In the genomic region with DNA sequence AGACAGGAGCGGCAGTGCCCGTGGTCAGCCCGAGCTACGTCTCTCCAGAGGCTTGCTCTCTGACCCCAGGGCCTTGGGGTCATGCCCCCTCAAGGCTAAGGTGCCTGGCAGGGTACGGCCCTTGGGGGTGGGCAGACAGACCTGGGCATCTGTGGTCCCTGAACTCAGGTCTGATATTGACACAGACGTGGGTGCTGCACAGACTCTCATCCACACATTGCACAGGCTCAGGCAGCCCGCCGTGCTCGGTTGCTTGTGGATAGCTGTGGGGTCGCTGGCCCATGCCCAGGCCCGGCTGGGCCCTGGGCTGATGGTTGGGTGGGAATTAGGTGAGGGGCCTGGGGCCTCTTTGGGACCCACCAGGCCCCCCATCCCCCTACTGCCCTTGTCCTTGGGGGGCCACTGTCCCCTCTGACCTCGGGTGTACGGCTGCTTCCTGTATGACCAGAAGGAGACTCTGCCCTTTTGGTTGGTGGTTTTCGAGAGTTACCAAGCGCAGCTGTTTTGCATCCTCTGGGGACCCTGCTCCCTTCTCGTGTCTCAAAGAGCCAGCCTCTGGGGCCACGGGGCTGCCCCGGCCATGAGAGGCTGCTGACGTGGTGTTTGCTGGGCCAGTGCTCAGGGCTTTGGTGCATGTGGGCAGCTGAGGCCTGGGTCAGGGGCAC, we compare ENCODE assay signal across 1 cellular context.
A peak's percentile ranks its signal among the peaks of the same experiment; 100 is the strongest.
TF ChIP-seq lines count a peak whose summit lies in the region.

No MANE protein-coding gene starts in this region.

TF ChIP-seq in GM12878, 131 proteins besides CTCF, POLR2A, EP300 and RAD21 (continues in another document):
- TF ChIP-seq DPF2 (IDR thresholded peaks at IDR 0.05) (peak; percentile 81; the same call in 1 of the 2 replicates), BACH1 (IDR thresholded peaks at IDR 0.05; ENCODE audit: borderline replicate concordance) (no peak), CBFB (IDR thresholded peaks at IDR 0.05; ENCODE audit: low read depth) (no peak), YBX1 (IDR thresholded peaks at IDR 0.05) (no peak), ZSCAN29 (IDR thresholded peaks at IDR 0.05) (no peak), STAT1 (conservative IDR thresholded peaks at IDR 0.05) (no peak), PAX8 (IDR thresholded peaks at IDR 0.05) (no peak), SRF (IDR thresholded peaks at IDR 0.05; ENCODE audit: low read depth in 2 of 2, low read length in 2 of 2) (peak in 1 of 2 experiments; percentile 58; a peak in 1 of 4 replicates), EED (IDR thresholded peaks at IDR 0.05; ENCODE audit: low read depth) (no peak), NFIC (IDR thresholded peaks at IDR 0.05; ENCODE audit: low read depth, low read length) (no peak), BMI1 (IDR thresholded peaks at IDR 0.05; ENCODE audit: borderline replicate concordance) (no peak), CEBPZ (IDR thresholded peaks at IDR 0.05; ENCODE audit: low read depth, low read length) (no peak), ZNF687 (IDR thresholded peaks at IDR 0.05) (peak; percentile 80), YY1 (IDR thresholded peaks at IDR 0.05; ENCODE audit: low read depth, low read length) (no peak), WRNIP1 (IDR thresholded peaks at IDR 0.05; ENCODE audit: borderline replicate concordance, low read depth, low read length) (no peak), ZNF274 (IDR thresholded peaks at IDR 0.05; ENCODE audit: insufficient read depth, insufficient read length) (no peak), POLR2AphosphoS5 (IDR thresholded peaks at IDR 0.05; ENCODE audit: low read length) (no peak), HDAC2 (IDR thresholded peaks at IDR 0.05) (no peak), SKIL (IDR thresholded peaks at IDR 0.05; ENCODE audit: low read depth, poor library complexity, severe bottlenecking) (no peak), E2F4 (IDR thresholded peaks at IDR 0.05; ENCODE audit: low read depth, low read length) (no peak), GABPA (IDR thresholded peaks at IDR 0.05; ENCODE audit: low read depth) (no peak), NRF1 (conservative IDR thresholded peaks at IDR 0.05; ENCODE audit: low read depth, low read length) (no peak), NR2C2 (IDR thresholded peaks at IDR 0.05; ENCODE audit: borderline replicate concordance, control insufficient read depth, insufficient read length, low read depth) (no peak), CREM (IDR thresholded peaks at IDR 0.05; ENCODE audit: low read depth) (0 out of 2 replicates have a peak, but pooled peaks have one; percentile 19), SP1 (IDR thresholded peaks at IDR 0.05; ENCODE audit: low read depth, low read length) (no peak), NBN (IDR thresholded peaks at IDR 0.05) (peak; percentile 64; the same call in 1 of the 2 replicates), CREB1 (IDR thresholded peaks at IDR 0.05; ENCODE audit: low read depth) (no peak)
- TF ChIP-seq, protein P1, sequence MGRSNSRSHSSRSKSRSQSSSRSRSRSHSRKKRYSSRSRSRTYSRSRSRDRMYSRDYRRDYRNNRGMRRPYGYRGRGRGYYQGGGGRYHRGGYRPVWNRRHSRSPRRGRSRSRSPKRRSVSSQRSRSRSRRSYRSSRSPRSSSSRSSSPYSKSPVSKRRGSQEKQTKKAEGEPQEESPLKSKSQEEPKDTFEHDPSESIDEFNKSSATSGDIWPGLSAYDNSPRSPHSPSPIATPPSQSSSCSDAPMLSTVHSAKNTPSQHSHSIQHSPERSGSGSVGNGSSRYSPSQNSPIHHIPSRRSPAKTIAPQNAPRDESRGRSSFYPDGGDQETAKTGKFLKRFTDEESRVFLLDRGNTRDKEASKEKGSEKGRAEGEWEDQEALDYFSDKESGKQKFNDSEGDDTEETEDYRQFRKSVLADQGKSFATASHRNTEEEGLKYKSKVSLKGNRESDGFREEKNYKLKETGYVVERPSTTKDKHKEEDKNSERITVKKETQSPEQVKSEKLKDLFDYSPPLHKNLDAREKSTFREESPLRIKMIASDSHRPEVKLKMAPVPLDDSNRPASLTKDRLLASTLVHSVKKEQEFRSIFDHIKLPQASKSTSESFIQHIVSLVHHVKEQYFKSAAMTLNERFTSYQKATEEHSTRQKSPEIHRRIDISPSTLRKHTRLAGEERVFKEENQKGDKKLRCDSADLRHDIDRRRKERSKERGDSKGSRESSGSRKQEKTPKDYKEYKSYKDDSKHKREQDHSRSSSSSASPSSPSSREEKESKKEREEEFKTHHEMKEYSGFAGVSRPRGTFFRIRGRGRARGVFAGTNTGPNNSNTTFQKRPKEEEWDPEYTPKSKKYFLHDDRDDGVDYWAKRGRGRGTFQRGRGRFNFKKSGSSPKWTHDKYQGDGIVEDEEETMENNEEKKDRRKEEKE (IDR thresholded peaks at IDR 0.05), result no peak
- TF ChIP-seq, protein P2, sequence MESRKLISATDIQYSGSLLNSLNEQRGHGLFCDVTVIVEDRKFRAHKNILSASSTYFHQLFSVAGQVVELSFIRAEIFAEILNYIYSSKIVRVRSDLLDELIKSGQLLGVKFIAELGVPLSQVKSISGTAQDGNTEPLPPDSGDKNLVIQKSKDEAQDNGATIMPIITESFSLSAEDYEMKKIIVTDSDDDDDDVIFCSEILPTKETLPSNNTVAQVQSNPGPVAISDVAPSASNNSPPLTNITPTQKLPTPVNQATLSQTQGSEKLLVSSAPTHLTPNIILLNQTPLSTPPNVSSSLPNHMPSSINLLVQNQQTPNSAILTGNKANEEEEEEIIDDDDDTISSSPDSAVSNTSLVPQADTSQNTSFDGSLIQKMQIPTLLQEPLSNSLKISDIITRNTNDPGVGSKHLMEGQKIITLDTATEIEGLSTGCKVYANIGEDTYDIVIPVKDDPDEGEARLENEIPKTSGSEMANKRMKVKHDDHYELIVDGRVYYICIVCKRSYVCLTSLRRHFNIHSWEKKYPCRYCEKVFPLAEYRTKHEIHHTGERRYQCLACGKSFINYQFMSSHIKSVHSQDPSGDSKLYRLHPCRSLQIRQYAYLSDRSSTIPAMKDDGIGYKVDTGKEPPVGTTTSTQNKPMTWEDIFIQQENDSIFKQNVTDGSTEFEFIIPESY (IDR thresholded peaks at IDR 0.05), result no peak
- TF ChIP-seq, protein P3, sequence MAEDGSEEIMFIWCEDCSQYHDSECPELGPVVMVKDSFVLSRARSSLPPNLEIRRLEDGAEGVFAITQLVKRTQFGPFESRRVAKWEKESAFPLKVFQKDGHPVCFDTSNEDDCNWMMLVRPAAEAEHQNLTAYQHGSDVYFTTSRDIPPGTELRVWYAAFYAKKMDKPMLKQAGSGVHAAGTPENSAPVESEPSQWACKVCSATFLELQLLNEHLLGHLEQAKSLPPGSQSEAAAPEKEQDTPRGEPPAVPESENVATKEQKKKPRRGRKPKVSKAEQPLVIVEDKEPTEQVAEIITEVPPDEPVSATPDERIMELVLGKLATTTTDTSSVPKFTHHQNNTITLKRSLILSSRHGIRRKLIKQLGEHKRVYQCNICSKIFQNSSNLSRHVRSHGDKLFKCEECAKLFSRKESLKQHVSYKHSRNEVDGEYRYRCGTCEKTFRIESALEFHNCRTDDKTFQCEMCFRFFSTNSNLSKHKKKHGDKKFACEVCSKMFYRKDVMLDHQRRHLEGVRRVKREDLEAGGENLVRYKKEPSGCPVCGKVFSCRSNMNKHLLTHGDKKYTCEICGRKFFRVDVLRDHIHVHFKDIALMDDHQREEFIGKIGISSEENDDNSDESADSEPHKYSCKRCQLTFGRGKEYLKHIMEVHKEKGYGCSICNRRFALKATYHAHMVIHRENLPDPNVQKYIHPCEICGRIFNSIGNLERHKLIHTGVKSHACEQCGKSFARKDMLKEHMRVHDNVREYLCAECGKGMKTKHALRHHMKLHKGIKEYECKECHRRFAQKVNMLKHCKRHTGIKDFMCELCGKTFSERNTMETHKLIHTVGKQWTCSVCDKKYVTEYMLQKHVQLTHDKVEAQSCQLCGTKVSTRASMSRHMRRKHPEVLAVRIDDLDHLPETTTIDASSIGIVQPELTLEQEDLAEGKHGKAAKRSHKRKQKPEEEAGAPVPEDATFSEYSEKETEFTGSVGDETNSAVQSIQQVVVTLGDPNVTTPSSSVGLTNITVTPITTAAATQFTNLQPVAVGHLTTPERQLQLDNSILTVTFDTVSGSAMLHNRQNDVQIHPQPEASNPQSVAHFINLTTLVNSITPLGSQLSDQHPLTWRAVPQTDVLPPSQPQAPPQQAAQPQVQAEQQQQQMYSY (CRISPR knock-in tag; IDR thresholded peaks at IDR 0.05), result no peak
- TF ChIP-seq, protein P4, sequence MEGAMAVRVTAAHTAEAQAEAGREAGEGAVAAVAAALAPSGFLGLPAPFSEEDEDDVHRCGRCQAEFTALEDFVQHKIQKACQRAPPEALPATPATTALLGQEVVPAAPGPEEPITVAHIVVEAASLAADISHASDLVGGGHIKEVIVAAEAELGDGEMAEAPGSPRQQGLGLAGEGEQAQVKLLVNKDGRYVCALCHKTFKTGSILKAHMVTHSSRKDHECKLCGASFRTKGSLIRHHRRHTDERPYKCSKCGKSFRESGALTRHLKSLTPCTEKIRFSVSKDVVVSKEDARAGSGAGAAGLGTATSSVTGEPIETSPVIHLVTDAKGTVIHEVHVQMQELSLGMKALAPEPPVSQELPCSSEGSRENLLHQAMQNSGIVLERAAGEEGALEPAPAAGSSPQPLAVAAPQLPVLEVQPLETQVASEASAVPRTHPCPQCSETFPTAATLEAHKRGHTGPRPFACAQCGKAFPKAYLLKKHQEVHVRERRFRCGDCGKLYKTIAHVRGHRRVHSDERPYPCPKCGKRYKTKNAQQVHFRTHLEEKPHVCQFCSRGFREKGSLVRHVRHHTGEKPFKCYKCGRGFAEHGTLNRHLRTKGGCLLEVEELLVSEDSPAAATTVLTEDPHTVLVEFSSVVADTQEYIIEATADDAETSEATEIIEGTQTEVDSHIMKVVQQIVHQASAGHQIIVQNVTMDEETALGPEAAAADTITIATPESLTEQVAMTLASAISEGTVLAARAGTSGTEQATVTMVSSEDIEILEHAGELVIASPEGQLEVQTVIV (IDR thresholded peaks at IDR 0.05; ENCODE audit: borderline replicate concordance, partially characterized antibody), result no peak
